16 cellular contexts compared by ENCODE assay signal in genomic region chr12:65640489-65640901, GRCh38.
DNase-seq lines count a peak whose midpoint lies in the region; ATAC-seq and TF ChIP-seq lines count a peak whose summit lies in the region.
"Had no signal": no experiment of that assay in that cellular context is flagged by ENCODE, and none has a peak within 500 bp of the region (broad histone marks: within the 10 kb centered on the region; RNA-seq: fewer than 3 reads in every experiment).

No MANE protein-coding gene starts in this region.

- H3K27me3 Mint-ChIP-seq in osteocyte (ENCODE audit: unreplicated experiment) = no peaks in the 10 kb centered on the region
- H3K27me3 Mint-ChIP-seq in natural killer cell treated with Interleukin-12 subunit alpha and Interleukin-12 subunit beta and Interleukin-15 and Interleukin-18, amount 100 ng/mL, for 72 hours = peaks cover 26% of the 10 kb centered on the region in 2 donors

- no peak overlapping the region for H3K4me3 Mint-ChIP-seq in osteocyte (ENCODE audit: unreplicated experiment)
- no peak overlapping the region for H3K4me3 Mint-ChIP-seq in natural killer cell treated with Interleukin-12 subunit alpha and Interleukin-12 subunit beta and Interleukin-15 and Interleukin-18, amount 100 ng/mL, for 72 hours
- H3K4me3 Mint-ChIP-seq: dendritic cell treated with granulocyte-macrophage colony-stimulating factor and Interleukin-4, amounts not matched to agents 40 ng/mL and 50 ng/mL, for 4 days; nephron; stimulated activated effector memory CD8-positive, alpha-beta T cell treated with anti-CD3 and anti-CD28 coated beads, Interleukin-12 subunit alpha, Interleukin-12 subunit beta, amount 100 ng/mL, for 72 hours had no signal

- H3K36me3 Mint-ChIP-seq in osteocyte (ENCODE audit: unreplicated experiment) = no peaks in the 10 kb centered on the region
- no peaks in the 10 kb centered on the region for H3K36me3 Mint-ChIP-seq in natural killer cell treated with Interleukin-12 subunit alpha and Interleukin-12 subunit beta and Interleukin-15 and Interleukin-18, amount 100 ng/mL, for 72 hours
- H3K36me3 Mint-ChIP-seq: stimulated activated effector memory CD8-positive, alpha-beta T cell treated with anti-CD3 and anti-CD28 coated beads, Interleukin-12 subunit alpha, Interleukin-12 subunit beta, amount 100 ng/mL, for 72 hours had no signal

- H3K27ac Mint-ChIP-seq in osteocyte (ENCODE audit: unreplicated experiment) = peak overlapping the region; percentile 11
- no peak overlapping the region for H3K27ac Mint-ChIP-seq in natural killer cell treated with Interleukin-12 subunit alpha and Interleukin-12 subunit beta and Interleukin-15 and Interleukin-18, amount 100 ng/mL, for 72 hours
- H3K27ac Mint-ChIP-seq: dendritic cell treated with granulocyte-macrophage colony-stimulating factor and Interleukin-4, amounts not matched to agents 40 ng/mL and 50 ng/mL, for 4 days; stimulated activated effector memory CD8-positive, alpha-beta T cell treated with anti-CD3 and anti-CD28 coated beads, Interleukin-12 subunit alpha, Interleukin-12 subunit beta, amount 100 ng/mL, for 72 hours had no signal

- H3K4me1 Mint-ChIP-seq in osteocyte (ENCODE audit: unreplicated experiment) = peaks cover 26% of the 10 kb centered on the region
- H3K4me1 Mint-ChIP-seq in natural killer cell treated with Interleukin-12 subunit alpha and Interleukin-12 subunit beta and Interleukin-15 and Interleukin-18, amount 100 ng/mL, for 72 hours (ENCODE audit: low read depth in 2 of 2) = no peaks in the 10 kb centered on the region
- H3K4me1 Mint-ChIP-seq: stimulated activated effector memory CD8-positive, alpha-beta T cell treated with anti-CD3 and anti-CD28 coated beads, Interleukin-12 subunit alpha, Interleukin-12 subunit beta, amount 100 ng/mL, for 72 hours had no signal

- TF ChIP-seq CTCF in fibroblast of mammary gland (conservative IDR thresholded peaks at IDR 0.05; ENCODE audit: control insufficient read depth, insufficient read depth, low read depth, low read length) (peak; percentile 18), osteocyte (IDR thresholded peaks at IDR 0.05) (no peak)

- peak overlapping the region; percentile 57 for H3K4me3 ChIP-seq in fibroblast of mammary gland (ENCODE audit: control insufficient read depth, low read depth, low read length)
- H3K4me3 ChIP-seq: lung had no signal

- DNase-seq in AG20443 (ENCODE audit: low spot score) (peak; percentile 20), RKO (ENCODE audit: low spot score) (peak; percentile 91), fibroblast of mammary gland (ENCODE audit: low read depth) (peak; percentile 99), osteocyte (ENCODE audit: extremely low spot score, unreplicated experiment) (no peak), NCI-H1105 (lab: John Stamatoyannopoulos, UW) (no peak), D341Med (ENCODE audit: low spot score) (no peak)
- no peak for DNase-seq in natural killer cell treated with Interleukin-12 subunit alpha and Interleukin-12 subunit beta and Interleukin-15 and Interleukin-18, amount 100 ng/mL, for 72 hours (ENCODE audit: low spot score)
- DNase-seq: BE2C, erythroblast, NCI-H1417 treated with DMSO at 0.1 percent for 48 hours, NCI-H226 had no signal

- no peak for ATAC-seq in HG03045 (IDR thresholded peaks at IDR 0.05; ENCODE audit: unreplicated experiment)
- no peak for ATAC-seq in natural killer cell treated with Interleukin-12 subunit alpha and Interleukin-12 subunit beta and Interleukin-15 and Interleukin-18, amount 100 ng/mL, for 72 hours
- ATAC-seq: stimulated activated effector memory CD8-positive, alpha-beta T cell treated with anti-CD3 and anti-CD28 coated beads, Interleukin-12 subunit alpha, Interleukin-12 subunit beta, amount 100 ng/mL, for 72 hours had no signal

- H3K9me3 Mint-ChIP-seq in osteocyte (ENCODE audit: unreplicated experiment) = no peaks in the 10 kb centered on the region
- peaks cover 4% of the 10 kb centered on the region for H3K9me3 Mint-ChIP-seq in natural killer cell treated with Interleukin-12 subunit alpha and Interleukin-12 subunit beta and Interleukin-15 and Interleukin-18, amount 100 ng/mL, for 72 hours
- H3K9me3 Mint-ChIP-seq: dendritic cell treated with granulocyte-macrophage colony-stimulating factor and Interleukin-4, amounts not matched to agents 40 ng/mL and 50 ng/mL, for 4 days had no signal

Comparison
In these comparisons a context has a peak if more than half of its experiments do, and no peak if none do; other contexts are left out.
1. DNase-seq: peak in AG20443 (single experiment), RKO (single experiment) and fibroblast of mammary gland (single experiment); none in osteocyte (single experiment), NCI-H1105 (single experiment), D341Med (single experiment) and natural killer cell treated with Interleukin-12 subunit alpha and Interleukin-12 subunit beta and Interleukin-15 and Interleukin-18, amount 100 ng/mL, for 72 hours (single experiment).